Comparison of ENCODE assay signal across 13 cellular contexts in the genomic region with DNA sequence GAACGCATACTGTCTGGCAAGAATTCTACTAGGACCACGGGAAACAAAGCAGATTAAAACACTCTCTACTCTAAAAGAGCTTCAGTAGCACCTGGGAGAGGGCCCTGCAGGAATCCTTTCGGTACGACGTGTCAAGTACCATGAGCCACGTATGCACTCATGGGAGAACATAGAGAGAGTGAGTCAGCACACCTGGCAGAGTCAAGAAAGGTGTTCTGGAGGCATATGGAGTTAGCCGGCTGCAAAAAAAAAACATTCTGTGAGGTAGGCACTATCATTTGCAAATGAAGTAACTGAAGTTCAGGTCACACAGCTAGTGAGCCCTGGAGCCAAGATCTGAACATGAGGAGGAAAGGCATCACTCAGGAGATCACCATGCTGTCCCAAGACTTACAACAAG.
DNase-seq lines count a peak whose midpoint lies in the region; ATAC-seq and TF ChIP-seq lines count a peak whose summit lies in the region.
"Had no signal": no experiment of that assay in that cellular context is flagged by ENCODE, and none has a peak within 500 bp of the region (broad histone marks: within the 10 kb centered on the region; RNA-seq: fewer than 3 reads in every experiment).

No MANE protein-coding gene starts in this region.

- no peak overlapping the region for H3K9ac ChIP-seq in neural progenitor cell

- intact Hi-C loops in tibial artery (cut with DNase I; ENCODE audit: low total_unique reads) = no loop called here

- peak overlapping the region; percentile 6 for H3K4me3 Mint-ChIP-seq in endothelial cell (ENCODE audit: unreplicated experiment)
- H3K4me3 Mint-ChIP-seq in neural progenitor cell = no peak overlapping the region

- H3K27ac Mint-ChIP-seq in endothelial cell (ENCODE audit: unreplicated experiment) = no peak overlapping the region
- H3K27ac Mint-ChIP-seq in neural progenitor cell = peak overlapping the region; percentile 25

- peaks cover 23% of the 10 kb centered on the region for H3K36me3 Mint-ChIP-seq in endothelial cell (ENCODE audit: low read depth, unreplicated experiment)
- H3K36me3 Mint-ChIP-seq in neural progenitor cell = peaks cover 5% of the 10 kb centered on the region

- no peak for ATAC-seq in HG03469 (IDR thresholded peaks at IDR 0.05; ENCODE audit: unreplicated experiment)

- H3F3A ChIP-seq in neural progenitor cell (ENCODE audit: low read depth) = no peaks in the 10 kb centered on the region

- H3K27ac ChIP-seq in neural progenitor cell (no peak overlapping the region), tibial artery (peak overlapping the region; percentile 78 to 82)

- H3K4me1 Mint-ChIP-seq in endothelial cell (ENCODE audit: unreplicated experiment) (no peaks in the 10 kb centered on the region), neural progenitor cell (no peaks in the 10 kb centered on the region)

- H3K4me1 ChIP-seq in neural progenitor cell = no peaks in the 10 kb centered on the region
- peaks cover 9 to 36% (median 23%) of the 10 kb centered on the region in 4 donors for H3K4me1 ChIP-seq in tibial artery

- no peaks in the 10 kb centered on the region for H3K79me2 ChIP-seq in neural progenitor cell (ENCODE audit: low read depth)

- H3K4me3 ChIP-seq in neural progenitor cell (no peak overlapping the region), tibial artery (no peak overlapping the region)
- H3K4me3 ChIP-seq: MG63, ovary had no signal

- H3K4me2 ChIP-seq in neural progenitor cell = no peak overlapping the region

- H4K20me1 ChIP-seq in neural progenitor cell (ENCODE audit: low read depth) = no peaks in the 10 kb centered on the region

- DNase-seq in NCI-H2107 treated with DMSO at 0.1 percent for 48 hours (lab: John Stamatoyannopoulos, UW; ENCODE audit: unreplicated experiment) (peak; percentile 85), NCI-H2107 (lab: John Stamatoyannopoulos, UW) (no peak), endothelial cell (ENCODE audit: low spot score) (no peak), neural progenitor cell (ENCODE audit: low spot score) (no peak), tibial artery (no peak), kidney glomerular epithelial cell (lab: John Stamatoyannopoulos, UW) (no peak)
- DNase-seq in stimulated activated CD4-positive, alpha-beta T cell treated with anti-CD3 and anti-CD28 coated beads, Interleukin-4, amount 100 ng/mL, for 24 hours = no peak
- DNase-seq: 8988T; activated CD4-positive, CD25-positive, alpha-beta regulatory T cell treated with anti-CD3 and anti-CD28 coated beads, Interleukin-2, amount 50 U/mL, for 72 hours; cerebellar nuclear complex; MG63 had no signal

- H3K9me3 Mint-ChIP-seq in endothelial cell (ENCODE audit: unreplicated experiment) (no peaks in the 10 kb centered on the region), neural progenitor cell (no peaks in the 10 kb centered on the region)

- H3K36me3 ChIP-seq in neural progenitor cell (no peaks in the 10 kb centered on the region), tibial artery (peaks cover 9 to 23% (median 21%) of the 10 kb centered on the region in 3 donors)
- H3K36me3 ChIP-seq: ovary had no signal

- H3K27me3 ChIP-seq in neural progenitor cell (no peaks in the 10 kb centered on the region), tibial artery (no peaks in the 10 kb centered on the region)
- H3K27me3 ChIP-seq: MG63, ovary had no signal

- H3K9me3 ChIP-seq in neural progenitor cell (ENCODE audit: low read depth) (no peaks in the 10 kb centered on the region), tibial artery (no peaks in the 10 kb centered on the region)
- H3K9me3 ChIP-seq: MG63, ovary had no signal

- TF ChIP-seq CTCF in endothelial cell (IDR thresholded peaks at IDR 0.05; ENCODE audit: unreplicated experiment) (no peak), neural progenitor cell (IDR thresholded peaks at IDR 0.05) (no peak), tibial artery (IDR thresholded peaks at IDR 0.05) (no peak)

- H3K27me3 Mint-ChIP-seq in endothelial cell (ENCODE audit: unreplicated experiment) (peaks cover 4% of the 10 kb centered on the region), neural progenitor cell (ENCODE audit: insufficient read depth, low read depth) (peaks cover 5% of the 10 kb centered on the region)

- H2AFZ ChIP-seq in neural progenitor cell (replicated peaks) = no peak overlapping the region
